37 cellular contexts compared by ENCODE assay signal in genomic region chr10:128528781-128529180, GRCh38.
"Had no signal": no experiment of that assay in that cellular context is flagged by ENCODE, and none has a peak within 500 bp of the region (broad histone marks: within the 10 kb centered on the region; RNA-seq: fewer than 3 reads in every experiment).

No MANE protein-coding gene starts in this region.

- H3K9me3 ChIP-seq: adrenal gland, body of pancreas had no signal

- ATAC-seq: activated CD8-positive, alpha-beta T cell treated with anti-CD3 and anti-CD28 coated beads for 36 hours; activated naive CD4-positive, alpha-beta T cell treated with anti-CD3 and anti-CD28 coated beads, Interleukin-2, amount 50 U/mL, for 72 hours; activated T-cell treated with anti-CD3 and anti-CD28 coated beads, Interleukin-2, amount 50 U/mL, for 4 hours; activated T-cell treated with anti-CD3 and anti-CD28 coated beads, Interleukin-2, amount 50 U/mL, for 72 hours; activated T-helper 17 cell treated with anti-CD3 and anti-CD28 coated beads, Interleukin-2, amount 50 U/mL, for 72 hours; body of pancreas had no signal

- H3K27me3 Mint-ChIP-seq: activated CD4-positive, alpha-beta T cell treated with anti-CD3 and anti-CD28 coated beads, Interleukin-2, amount 10 ng/mL, durations not matched to agents 24 days and 14 days had no signal

- H3K27ac Mint-ChIP-seq: activated B cell treated with CpG ODN at 0.5 μM for 24 hours; activated CD4-positive, alpha-beta memory T cell treated with anti-CD3 and anti-CD28 coated beads for 36 hours; activated CD4-positive, alpha-beta T cell treated with anti-CD3 and anti-CD28 coated beads, Interleukin-2, amount 10 ng/mL, durations not matched to agents 24 days and 14 days; activated CD8-positive, alpha-beta T cell treated with anti-CD3 and anti-CD28 coated beads for 36 hours; activated naive CD4-positive, alpha-beta T cell treated with anti-CD3 and anti-CD28 coated beads for 36 hours; activated naive CD4-positive, alpha-beta T cell treated with anti-CD3 and anti-CD28 coated beads, Interleukin-2, amount 50 U/mL, for 72 hours; activated naive CD8-positive, alpha-beta T cell treated with anti-CD3 and anti-CD28 coated beads for 36 hours; activated T-cell treated with anti-CD3 and anti-CD28 coated beads, Interleukin-2, amount 50 U/mL, for 72 hours; activated T-helper 1 cell treated with anti-CD3 and anti-CD28 coated beads, Interleukin-12 subunit alpha, Interleukin-12 subunit beta, Interleukin-2, Interleukin-4 antibody, amounts not matched to agents 30 ng/mL and 10 ng/mL and 1 ng/mL, durations not matched to agents 14 hours and 24 hours and 36 hours; activated T-helper 17 cell treated with anti-CD3 and anti-CD28 coated beads, Interleukin-2, amount 50 U/mL, for 72 hours; T-helper 1 cell treated with Interleukin-12 subunit alpha and Interleukin-12 subunit beta and Interleukin-4 antibody, amounts not matched to agents 30 μg/mL and 1 μg/mL, for 36 hours; T-helper 2 cell treated with Interferon-gamma antibody and Interleukin-4, amounts not matched to agents 5 μg/mL and 100 μg/mL, for 36 hours had no signal

- H3K4me1 Mint-ChIP-seq: activated B cell treated with CpG ODN at 0.5 μM for 24 hours; activated CD4-positive, alpha-beta T cell treated with anti-CD3 and anti-CD28 coated beads, Interleukin-2, amount 10 ng/mL, durations not matched to agents 24 days and 14 days; activated naive CD8-positive, alpha-beta T cell treated with anti-CD3 and anti-CD28 coated beads for 36 hours; activated T-helper 17 cell treated with anti-CD3 and anti-CD28 coated beads, Interleukin-2, amount 50 U/mL, for 72 hours had no signal

- H3K36me3 ChIP-seq: adrenal gland, cardiac muscle cell had no signal

- H3K4me1 ChIP-seq: adrenal gland, body of pancreas had no signal

- H3K36me3 Mint-ChIP-seq: activated CD4-positive, alpha-beta memory T cell treated with anti-CD3 and anti-CD28 coated beads for 36 hours; activated naive CD4-positive, alpha-beta T cell treated with anti-CD3 and anti-CD28 coated beads, Interleukin-2, amount 50 U/mL, for 72 hours; activated naive CD8-positive, alpha-beta T cell treated with anti-CD3 and anti-CD28 coated beads for 36 hours had no signal

- H3K27me3 ChIP-seq: body of pancreas, cardiac muscle cell had no signal

- H3K27ac ChIP-seq: adrenal gland, body of pancreas, cardiac muscle cell, VCaP had no signal

- H3K4me3 ChIP-seq: adrenal gland, body of pancreas, cardiac muscle cell had no signal

- DNase-seq: activated B cell treated with CpG ODN at 0.5 μM for 24 hours; activated CD4-positive, alpha-beta memory T cell treated with anti-CD3 and anti-CD28 coated beads for 36 hours; activated CD4-positive, alpha-beta T cell treated with anti-CD3 and anti-CD28 coated beads for 4 hours; activated CD4-positive, alpha-beta T cell treated with anti-CD3 and anti-CD28 coated beads, Interleukin-2, amount 10 ng/mL, durations not matched to agents 24 days and 14 days; activated CD4-positive, alpha-beta T cell treated with anti-CD3 and anti-CD28 coated beads, Interleukin-2, amount 50 U/mL, for 1 hour; activated CD4-positive, alpha-beta T cell treated with anti-CD3 and anti-CD28 coated beads, Interleukin-2, amount 50 U/mL, for 4 hours; activated CD4-positive, CD25-positive, alpha-beta regulatory T cell treated with anti-CD3 and anti-CD28 coated beads, Interleukin-2, amount 50 U/mL, for 72 hours; activated CD8-positive, alpha-beta memory T cell treated with anti-CD3 and anti-CD28 coated beads, Interleukin-2, amount 50 U/mL, for 4 hours; activated CD8-positive, alpha-beta T cell treated with anti-CD3 and anti-CD28 coated beads for 36 hours; activated effector memory CD4-positive, alpha-beta T cell treated with anti-CD3 and anti-CD28 coated beads, Interleukin-2, amount 50 U/mL, for 16 hours; activated gamma-delta T cell treated with Interleukin-2 at 50 U/mL for 16 hours; activated naive CD4-positive, alpha-beta T cell; activated naive CD4-positive, alpha-beta T cell treated with anti-CD3 and anti-CD28 coated beads for 36 hours; activated naive CD4-positive, alpha-beta T cell treated with anti-CD3 and anti-CD28 coated beads, Interleukin-2, amount 50 U/mL, for 16 hours; activated naive CD8-positive, alpha-beta T cell treated with anti-CD3 and anti-CD28 coated beads for 36 hours; activated T-cell treated with anti-CD3 and anti-CD28 coated beads for 4 hours; activated T-cell treated with anti-CD3 and anti-CD28 coated beads, Interleukin-2, amount 50 U/mL, for 1 hour; activated T-cell treated with anti-CD3 and anti-CD28 coated beads, Interleukin-2, amount 50 U/mL, for 4 hours; activated T-cell treated with anti-CD3 and anti-CD28 coated beads, Interleukin-2, amount 50 U/mL, for 72 hours; adrenal gland; amniotic stem cell; aorta; body of pancreas; central memory CD4-positive, alpha-beta T cell; T-helper 1 cell; T-helper 2 cell; T-helper 9 cell had no signal

- H3K9me3 Mint-ChIP-seq: activated B cell treated with CpG ODN at 0.5 μM for 24 hours; activated CD4-positive, alpha-beta memory T cell treated with anti-CD3 and anti-CD28 coated beads for 36 hours; activated CD4-positive, alpha-beta T cell treated with anti-CD3 and anti-CD28 coated beads, Interleukin-2, amount 10 ng/mL, durations not matched to agents 24 days and 14 days; activated CD8-positive, alpha-beta T cell treated with anti-CD3 and anti-CD28 coated beads for 36 hours; activated naive CD4-positive, alpha-beta T cell treated with anti-CD3 and anti-CD28 coated beads for 36 hours; activated naive CD4-positive, alpha-beta T cell treated with anti-CD3 and anti-CD28 coated beads, Interleukin-2, amount 50 U/mL, for 72 hours; activated naive CD8-positive, alpha-beta T cell treated with anti-CD3 and anti-CD28 coated beads for 36 hours; activated T-cell treated with anti-CD3 and anti-CD28 coated beads, Interleukin-2, amount 50 U/mL, for 4 hours; activated T-cell treated with anti-CD3 and anti-CD28 coated beads, Interleukin-2, amount 50 U/mL, for 72 hours; activated T-helper 1 cell treated with anti-CD3 and anti-CD28 coated beads, Interleukin-12 subunit alpha, Interleukin-12 subunit beta, Interleukin-2, Interleukin-4 antibody, amounts not matched to agents 30 ng/mL and 10 ng/mL and 1 ng/mL, durations not matched to agents 14 hours and 24 hours and 36 hours; T-helper 1 cell treated with Interleukin-12 subunit alpha and Interleukin-12 subunit beta and Interleukin-4 antibody, amounts not matched to agents 30 μg/mL and 1 μg/mL, for 36 hours; T-helper 2 cell treated with Interferon-gamma antibody and Interleukin-4, amounts not matched to agents 5 μg/mL and 100 μg/mL, for 36 hours had no signal

- FAIRE-seq: astrocyte, bronchial epithelial cell, TTC549 had no signal

- H3K4me3 Mint-ChIP-seq: activated B cell treated with CpG ODN at 0.5 μM for 24 hours; activated CD4-positive, alpha-beta memory T cell treated with anti-CD3 and anti-CD28 coated beads for 36 hours; activated CD4-positive, alpha-beta T cell treated with anti-CD3 and anti-CD28 coated beads, Interleukin-2, amount 10 ng/mL, durations not matched to agents 24 days and 14 days; activated CD8-positive, alpha-beta T cell treated with anti-CD3 and anti-CD28 coated beads for 36 hours; activated naive CD4-positive, alpha-beta T cell treated with anti-CD3 and anti-CD28 coated beads for 36 hours; activated naive CD8-positive, alpha-beta T cell treated with anti-CD3 and anti-CD28 coated beads for 36 hours; activated T-cell treated with anti-CD3 and anti-CD28 coated beads, Interleukin-2, amount 50 U/mL, for 4 hours; activated T-cell treated with anti-CD3 and anti-CD28 coated beads, Interleukin-2, amount 50 U/mL, for 72 hours; activated T-helper 1 cell treated with anti-CD3 and anti-CD28 coated beads, Interleukin-12 subunit alpha, Interleukin-12 subunit beta, Interleukin-2, Interleukin-4 antibody, amounts not matched to agents 30 ng/mL and 10 ng/mL and 1 ng/mL, durations not matched to agents 14 hours and 24 hours and 36 hours; activated T-helper 17 cell treated with anti-CD3 and anti-CD28 coated beads, Interleukin-2, amount 50 U/mL, for 72 hours; T-helper 1 cell treated with Interleukin-12 subunit alpha and Interleukin-12 subunit beta and Interleukin-4 antibody, amounts not matched to agents 30 μg/mL and 1 μg/mL, for 36 hours; T-helper 2 cell treated with Interferon-gamma antibody and Interleukin-4, amounts not matched to agents 5 μg/mL and 100 μg/mL, for 36 hours had no signal
